Comparison of ENCODE assay signal across 1 cellular context in genomic region chr17:18190629-18191028, GRCh38.
TF ChIP-seq lines count a peak whose summit lies in the region.

No MANE protein-coding gene starts in this region.

TF ChIP-seq in GM23338, 12 proteins besides CTCF, POLR2A, EP300 and RAD21 (continued from another document):
- no peak for TF ChIP-seq ZNF462 (CRISPR knock-in tag; IDR thresholded peaks at IDR 0.05)
- no peak for TF ChIP-seq STAT1 (IDR thresholded peaks at IDR 0.05; ENCODE audit: unreplicated experiment)
